14 cellular contexts compared by ENCODE assay signal in the genomic region with DNA sequence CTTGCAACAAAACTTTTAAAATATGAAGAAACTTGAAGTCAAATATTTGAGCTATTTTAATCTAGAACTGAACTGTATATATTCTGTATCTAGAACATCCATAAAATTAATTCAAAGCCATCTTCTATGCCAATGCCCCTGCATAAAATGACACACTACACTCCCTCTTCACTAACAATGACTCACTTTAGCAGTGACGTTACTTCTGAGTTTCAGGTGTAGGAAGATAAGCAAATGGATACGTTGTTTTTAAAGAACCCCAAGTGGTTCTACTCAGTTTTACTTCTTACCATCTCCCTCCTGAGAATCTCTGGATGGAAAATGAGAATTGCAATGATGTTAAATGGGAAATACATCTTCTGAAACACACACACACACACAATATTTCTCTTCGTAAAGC. TPM values are rescaled to one million over a fixed set of nuclear protein-coding genes. Genes with fewer than 3 reads are reported as not detected.
DNase-seq lines count a peak whose midpoint lies in the region; ATAC-seq lines count a peak whose summit lies in the region.
"Had no signal": no experiment of that assay in that cellular context is flagged by ENCODE, and none has a peak within 500 bp of the region (broad histone marks: within the 10 kb centered on the region; RNA-seq: fewer than 3 reads in every experiment).

No MANE protein-coding gene starts in this region.

- H4K20me1 ChIP-seq in Karpas-422 (ENCODE audit: insufficient read depth, low read depth, low read length): no peaks in the 10 kb centered on the region

- no peak overlapping the region for H3K27ac ChIP-seq in Karpas-422 (ENCODE audit: low read length)
- H3K27ac ChIP-seq: A549, C4-2B had no signal

- H3K9me3 Mint-ChIP-seq in activated T-helper 17 cell treated with anti-CD3 and anti-CD28 coated beads, Interleukin-2, amount 50 U/mL, for 72 hours: no peaks in the 10 kb centered on the region
- H3K9me3 Mint-ChIP-seq in activated CD4-positive, alpha-beta memory T cell treated with anti-CD3 and anti-CD28 coated beads, Interleukin-2, amount 10 ng/mL, durations not matched to agents 7 days and 5 days: no peaks in the 10 kb centered on the region

- no peaks in the 10 kb centered on the region for H3K27me3 ChIP-seq in Karpas-422 (ENCODE audit: low read length)
- H3K27me3 ChIP-seq: BE2C had no signal

- H3K4me2 ChIP-seq in Karpas-422 (ENCODE audit: low read depth, low read length, poor library complexity, severe bottlenecking): no peak overlapping the region
- H3K4me2 ChIP-seq: A549 had no signal

- POLR2A ChIA-PET in activated CD4-positive, alpha-beta memory T cell treated with anti-CD3 and anti-CD28 coated beads, Interleukin-2, amount 10 ng/mL, durations not matched to agents 7 days and 5 days (lab: Charles Lee): no interaction called here

- no peaks in the 10 kb centered on the region for H3K4me1 ChIP-seq in Karpas-422 (ENCODE audit: low read length)
- H3K4me1 ChIP-seq: A549, BE2C had no signal

- DNase-seq in Karpas-422: no peak
- DNase-seq in left colon: no peak
- no peak for DNase-seq in NCI-H82 (lab: John Stamatoyannopoulos, UW)
- DNase-seq in activated CD4-positive, alpha-beta memory T cell treated with anti-CD3 and anti-CD28 coated beads, Interleukin-2, amount 10 ng/mL, durations not matched to agents 7 days and 5 days: no peak
- DNase-seq: BE2C; CD4-positive, alpha-beta memory T cell; DMS79; HCEC 1CT; IMR-90 had no signal

- H3K36me3 Mint-ChIP-seq in activated T-helper 17 cell treated with anti-CD3 and anti-CD28 coated beads, Interleukin-2, amount 50 U/mL, for 72 hours (ENCODE audit: low read depth): no peaks in the 10 kb centered on the region
- no peaks in the 10 kb centered on the region for H3K36me3 Mint-ChIP-seq in activated CD4-positive, alpha-beta memory T cell treated with anti-CD3 and anti-CD28 coated beads, Interleukin-2, amount 10 ng/mL, durations not matched to agents 7 days and 5 days (ENCODE audit: low read depth)
- H3K36me3 Mint-ChIP-seq: CD4-positive, alpha-beta memory T cell had no signal

- peak; percentile 80 for ATAC-seq in activated T-helper 17 cell treated with anti-CD3 and anti-CD28 coated beads, Interleukin-2, amount 50 U/mL, for 72 hours (replicated peaks)
- ATAC-seq in left colon (peak; percentile 34), HG03354 (IDR thresholded peaks at IDR 0.05; ENCODE audit: poor library complexity, severe bottlenecking, unreplicated experiment) (no peak)
- ATAC-seq: A549, GM12878 had no signal

- H3K4me1 Mint-ChIP-seq in activated T-helper 17 cell treated with anti-CD3 and anti-CD28 coated beads, Interleukin-2, amount 50 U/mL, for 72 hours: no peaks in the 10 kb centered on the region
- no peaks in the 10 kb centered on the region for H3K4me1 Mint-ChIP-seq in activated CD4-positive, alpha-beta memory T cell treated with anti-CD3 and anti-CD28 coated beads, Interleukin-2, amount 10 ng/mL, durations not matched to agents 7 days and 5 days
- H3K4me1 Mint-ChIP-seq: CD4-positive, alpha-beta memory T cell had no signal

- H3K27me3 Mint-ChIP-seq in activated T-helper 17 cell treated with anti-CD3 and anti-CD28 coated beads, Interleukin-2, amount 50 U/mL, for 72 hours: no peaks in the 10 kb centered on the region
- no peaks in the 10 kb centered on the region for H3K27me3 Mint-ChIP-seq in activated CD4-positive, alpha-beta memory T cell treated with anti-CD3 and anti-CD28 coated beads, Interleukin-2, amount 10 ng/mL, durations not matched to agents 7 days and 5 days
- H3K27me3 Mint-ChIP-seq: CD4-positive, alpha-beta memory T cell had no signal

- no peaks in the 10 kb centered on the region for H3K36me3 ChIP-seq in Karpas-422 (ENCODE audit: insufficient read depth, low read length)
- H3K36me3 ChIP-seq: BE2C had no signal

- H2AFZ ChIP-seq in Karpas-422 (ENCODE audit: low read length): peak overlapping the region; percentile 43; the same call in 1 of the 2 replicates

- no peak overlapping the region for H3K27ac Mint-ChIP-seq in activated T-helper 17 cell treated with anti-CD3 and anti-CD28 coated beads, Interleukin-2, amount 50 U/mL, for 72 hours
- no peak overlapping the region for H3K27ac Mint-ChIP-seq in activated CD4-positive, alpha-beta memory T cell treated with anti-CD3 and anti-CD28 coated beads, Interleukin-2, amount 10 ng/mL, durations not matched to agents 7 days and 5 days
- H3K27ac Mint-ChIP-seq: CD4-positive, alpha-beta memory T cell had no signal

- no peaks in the 10 kb centered on the region for H3K9me2 ChIP-seq in Karpas-422 (replicated peaks; ENCODE audit: insufficient read depth, low read length)

- intact Hi-C loops in left colon (cut with DNase I, micrococcal nuclease): no loop called here

- no peak overlapping the region for H3K4me3 Mint-ChIP-seq in activated T-helper 17 cell treated with anti-CD3 and anti-CD28 coated beads, Interleukin-2, amount 50 U/mL, for 72 hours
- H3K4me3 Mint-ChIP-seq in activated CD4-positive, alpha-beta memory T cell treated with anti-CD3 and anti-CD28 coated beads, Interleukin-2, amount 10 ng/mL, durations not matched to agents 7 days and 5 days: no peak overlapping the region
- H3K4me3 Mint-ChIP-seq: CD4-positive, alpha-beta memory T cell had no signal

- H3K4me3 ChIP-seq in Karpas-422 (ENCODE audit: low read length): no peak overlapping the region
- H3K4me3 ChIP-seq: A549, GM12878 had no signal

- H3K9ac ChIP-seq in Karpas-422 (ENCODE audit: low read length): no peak overlapping the region

- CTCF ChIA-PET in activated CD4-positive, alpha-beta memory T cell treated with anti-CD3 and anti-CD28 coated beads, Interleukin-2, amount 10 ng/mL, durations not matched to agents 7 days and 5 days (lab: Charles Lee): no interaction called here

- H3K9me3 ChIP-seq in Karpas-422 (ENCODE audit: low read length): no peaks in the 10 kb centered on the region
- H3K9me3 ChIP-seq: A549, BE2C had no signal

- H3K79me2 ChIP-seq in Karpas-422 (ENCODE audit: low read length): no peaks in the 10 kb centered on the region

RNA-seq across cellular contexts. Expression of gene CXXC4, which starts 45.2 kb away (rescaled TPM):
- total RNA-seq in Karpas-422 (2014; rRNA removed; shearing (Covaris generic); ENCODE audit: low replicate concordance): not detected in 2 replicates
- not detected for total RNA-seq in activated T-helper 17 cell treated with anti-CD3 and anti-CD28 coated beads, Interleukin-2, amount 50 U/mL, for 72 hours
- 1 to 10 TPM; 1.4 to 2.1 TPM for total RNA-seq in left colon
- not detected for total RNA-seq in activated CD4-positive, alpha-beta memory T cell treated with anti-CD3 and anti-CD28 coated beads, Interleukin-2, amount 10 ng/mL, durations not matched to agents 7 days and 5 days
- total RNA-seq: IMR-90 had no signal
